In genomic region chr17:75404223-75404738, GRCh38 we compare ENCODE assay signal across 1 cellular context.
A peak's percentile ranks its signal among the peaks of the same experiment; 100 is the strongest.
TF ChIP-seq lines count a peak whose summit lies in the region.

No MANE protein-coding gene starts in this region.

TF ChIP-seq in K562, 482 proteins besides CTCF, POLR2A, EP300 and RAD21 (continued from another document and continues in another):
- TF ChIP-seq TBL1XR1 (IDR thresholded peaks at IDR 0.05; ENCODE audit: low read length in 2 of 2) (0 out of 4 replicates have a peak, but pooled peaks of 1 of the 2 experiments have one; percentile 18), RBM15 (IDR thresholded peaks at IDR 0.05; ENCODE audit: insufficient read depth, low read length) (no peak), HINFP (tag; conservative IDR thresholded peaks at IDR 0.05; ENCODE audit: low read depth) (no peak), ARID3B (CRISPR knock-in tag; IDR thresholded peaks at IDR 0.05; ENCODE audit: borderline replicate concordance) (no peak), ZNF165 (CRISPR knock-in tag; IDR thresholded peaks at IDR 0.05; ENCODE audit: borderline replicate concordance) (no peak), CHD2 (IDR thresholded peaks at IDR 0.05; ENCODE audit: low read depth, low read length) (no peak), E2F6 (IDR thresholded peaks at IDR 0.05; ENCODE audit: borderline replicate concordance in 1 of 2, extremely low read depth in 1 of 2, insufficient read depth in 1 of 2, insufficient read length in 1 of 2, low read depth in 1 of 2, low read length in 1 of 2, poor library complexity in 1 of 2, severe bottlenecking in 1 of 2) (no peak), ZEB2 (IDR thresholded peaks at IDR 0.05) (no peak), ZFPM2 (CRISPR knock-in tag; IDR thresholded peaks at IDR 0.05) (no peak), CBX8 (IDR thresholded peaks at IDR 0.05; ENCODE audit: borderline replicate concordance, extremely low read depth, low read depth, low read length, poor library complexity, severe bottlenecking) (no peak), GATAD2A (IDR thresholded peaks at IDR 0.05) (peak; percentile 88), SPI1 (IDR thresholded peaks at IDR 0.05; ENCODE audit: borderline replicate concordance, low read depth, low read length) (peak; percentile 72; the same call in 1 of the 2 replicates), CHAMP1 (IDR thresholded peaks at IDR 0.05) (no peak), RB1 (IDR thresholded peaks at IDR 0.05; ENCODE audit: low read depth) (no peak; the same call in 1 of the 2 replicates), TEAD4 (IDR thresholded peaks at IDR 0.05; ENCODE audit: low read length) (no peak), TEAD4 (CRISPR knock-in tag; IDR thresholded peaks at IDR 0.05; ENCODE audit: borderline replicate concordance) (no peak), EHMT2 (IDR thresholded peaks at IDR 0.05) (no peak), CHD1 (IDR thresholded peaks at IDR 0.05; ENCODE audit: low read length) (no peak), STAT6 (CRISPR knock-in tag; IDR thresholded peaks at IDR 0.05) (no peak), MTA3 (IDR thresholded peaks at IDR 0.05; ENCODE audit: borderline replicate concordance) (no peak), HMBOX1 (IDR thresholded peaks at IDR 0.05) (0 out of 2 replicates have a peak, but pooled peaks have one; percentile 2), DPF2 (IDR thresholded peaks at IDR 0.05) (peak; percentile 84), SRSF3 (IDR thresholded peaks at IDR 0.05; ENCODE audit: insufficient read depth, low read length) (no peak), GMEB1 (CRISPR knock-in tag; IDR thresholded peaks at IDR 0.05) (no peak), PTBP1 (IDR thresholded peaks at IDR 0.05; ENCODE audit: low read depth, low read length) (no peak), CCNT2 (IDR thresholded peaks at IDR 0.05; ENCODE audit: borderline replicate concordance, extremely low read depth, insufficient read length, low read depth, low read length) (no peak), XRCC3 (IDR thresholded peaks at IDR 0.05) (no peak), MGA (IDR thresholded peaks at IDR 0.05) (no peak), TCF15 (CRISPR knock-in tag; IDR thresholded peaks at IDR 0.05) (no peak), NCOA6 (IDR thresholded peaks at IDR 0.05) (0 out of 2 replicates have a peak, but pooled peaks have one; percentile 31), BACH1 (tag; IDR thresholded peaks at IDR 0.05) (no peak), MED1 (CRISPR knock-in tag; IDR thresholded peaks at IDR 0.05; ENCODE audit: borderline replicate concordance) (no peak)
